In the genomic region with DNA sequence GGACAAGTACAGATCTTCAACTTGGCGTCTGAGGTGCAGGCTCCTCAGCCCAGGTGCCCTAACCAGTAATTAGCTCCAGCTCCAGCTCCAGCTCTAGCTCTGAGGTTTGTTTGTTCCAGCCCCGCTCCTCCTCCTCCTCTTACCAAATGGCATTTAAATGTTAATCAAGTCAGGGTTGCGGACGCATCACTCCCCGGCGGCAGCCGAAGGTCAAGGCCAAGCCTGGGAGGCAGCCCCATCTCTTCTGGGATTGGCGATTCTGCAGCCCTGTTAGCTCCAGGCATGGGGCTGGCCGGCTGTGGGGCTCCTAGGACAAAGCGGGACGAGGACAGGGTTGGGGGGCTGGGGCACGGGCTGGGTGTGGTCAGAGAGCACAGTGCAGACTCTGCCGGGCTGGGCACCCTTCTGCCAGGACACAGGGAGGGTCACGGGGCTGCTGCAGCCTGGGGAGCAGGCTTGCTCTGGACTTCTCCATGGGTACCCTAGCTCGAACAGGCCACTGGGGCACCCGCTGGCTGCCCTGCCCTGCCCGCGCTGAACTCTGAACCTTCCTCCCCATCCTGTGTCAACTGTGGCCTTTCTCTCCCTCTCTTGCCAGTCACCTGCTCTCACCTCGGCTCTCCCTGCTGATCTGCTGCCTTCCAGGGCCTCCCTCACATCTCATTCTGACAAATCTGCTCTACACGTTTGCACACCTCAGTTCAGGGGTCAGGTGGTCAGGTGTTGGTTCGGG, we compare ENCODE assay signal across 18 cellular contexts.
DNase-seq lines count a peak whose midpoint lies in the region; ATAC-seq, FAIRE-seq and TF ChIP-seq lines count a peak whose summit lies in the region.
"Had no signal": no experiment of that assay in that cellular context is flagged by ENCODE, and none has a peak within 500 bp of the region (broad histone marks: within the 10 kb centered on the region; RNA-seq: fewer than 3 reads in every experiment).

No MANE protein-coding gene starts in this region.

- intact Hi-C loops in endothelial cell of umbilical vein (cut with micrococcal nuclease): no loop called here
- intact Hi-C loops in right lobe of liver (cut with DNase I): no loop called here
- intact Hi-C loops in left cardiac atrium (cut with DNase I): no loop called here

- no peaks in the 10 kb centered on the region for H3K79me2 ChIP-seq in GM23338 (replicated peaks; ENCODE audit: insufficient read depth)
- H3K79me2 ChIP-seq in endothelial cell of umbilical vein (ENCODE audit: control insufficient read depth, insufficient read depth, low read length): no peaks in the 10 kb centered on the region

- peaks cover 77% of the 10 kb centered on the region for H3K27me3 ChIP-seq in GM23338 (ENCODE audit: insufficient read depth)
- H3K27me3 ChIP-seq in endothelial cell of umbilical vein (ENCODE audit: control insufficient read depth in 2 of 2, insufficient read depth in 2 of 2, low read length in 2 of 2): peaks cover 12 to 13% of the 10 kb centered on the region in 2 experiments
- H3K27me3 ChIP-seq in right lobe of liver: no peaks in the 10 kb centered on the region

- dilution Hi-C loops in endothelial cell of umbilical vein (cut with MboI; ENCODE audit: extremely low pct_ligation_motif_present, low sequenced_read_pairs): no loop called here

- H3K4me3 Mint-ChIP-seq in GM23338: peak overlapping the region; percentile 55
- H3K4me3 Mint-ChIP-seq: activated naive CD8-positive, alpha-beta T cell treated with anti-CD3 and anti-CD28 coated beads, Interleukin-2, amount 10 ng/mL, durations not matched to agents 7 days and 5 days; activated T-helper 17 cell treated with anti-CD3 and anti-CD28 coated beads, Interleukin-2, amount 50 U/mL, for 72 hours; CD8-positive, alpha-beta T cell; HFFc6 had no signal

- peak overlapping the region; percentile 42; the same call in 1 of the 2 replicates for H3K4me3 ChIP-seq in GM23338
- no peak overlapping the region for H3K4me3 ChIP-seq in endothelial cell of umbilical vein (replicated peaks in 1 of 3; ENCODE audit: insufficient read depth in 1 of 3, low read depth in 1 of 3, low read length in 3 of 3)
- no peak overlapping the region for H3K4me3 ChIP-seq in right lobe of liver
- H3K4me3 ChIP-seq: heart right ventricle had no signal

- H3K27me3 Mint-ChIP-seq in GM23338 (ENCODE audit: insufficient read depth, low read depth, poor library complexity): peaks cover 69% of the 10 kb centered on the region

- WGBS in right lobe of liver (ENCODE audit: insufficient coverage, low coverage, low lambda C conversion rate, missing lambda C conversion rate): 28% methylated on average over 7 of the region's 21 CpGs

- CTCF ChIA-PET in endothelial cell of umbilical vein (lab: Charles Lee): no interaction called here

- H3K27ac ChIP-seq in GM23338 (ENCODE audit: low read depth) (no peak overlapping the region), endothelial cell of umbilical vein (ENCODE audit: insufficient read depth, low read depth, low read length) (no peak overlapping the region), right lobe of liver (no peak overlapping the region)
- H3K27ac ChIP-seq: brain microvascular endothelial cell, heart right ventricle had no signal

- H3K9me1 ChIP-seq in endothelial cell of umbilical vein (replicated peaks; ENCODE audit: control insufficient read depth, extremely low read depth, insufficient read depth, low read length): no peaks in the 10 kb centered on the region

- TF ChIP-seq POLR2A in endothelial cell of umbilical vein (IDR thresholded peaks at IDR 0.05; ENCODE audit: low read depth, low read length): no peak
- TF ChIP-seq POLR2A in right lobe of liver (IDR thresholded peaks at IDR 0.05): no peak

- DNase-seq in GM23338 (ENCODE audit: low spot score) (peak; percentile 92), NCI-H2227 (lab: John Stamatoyannopoulos, UW; ENCODE audit: unreplicated experiment) (peak; percentile 30), endothelial cell of umbilical vein (ENCODE audit: low read depth, low spot score) (no peak), right lobe of liver (no peak), NCI-H524 (lab: John Stamatoyannopoulos, UW) (no peak), left cardiac atrium (no peak)
- DNase-seq: activated CD4-positive, alpha-beta T cell treated with anti-CD3 and anti-CD28 coated beads for 48 hours; activated naive CD8-positive, alpha-beta T cell treated with anti-CD3 and anti-CD28 coated beads, Interleukin-2, amount 10 ng/mL, durations not matched to agents 7 days and 5 days; brain microvascular endothelial cell; CD8-positive, alpha-beta T cell; heart right ventricle; HFFc6; stimulated activated CD4-positive, alpha-beta T cell treated with anti-CD3 and anti-CD28 coated beads, Interleukin-4, amount 100 ng/mL, for 4 hours; SW 1271 had no signal

- H3K36me3 Mint-ChIP-seq in GM23338 (ENCODE audit: low read depth): no peaks in the 10 kb centered on the region
- H3K36me3 Mint-ChIP-seq: activated naive CD8-positive, alpha-beta T cell treated with anti-CD3 and anti-CD28 coated beads, Interleukin-2, amount 10 ng/mL, durations not matched to agents 7 days and 5 days; CD8-positive, alpha-beta T cell had no signal

- H3K9me3 Mint-ChIP-seq in GM23338: peaks cover 2% of the 10 kb centered on the region; the same call in 2 of the 3 replicates
- H3K9me3 Mint-ChIP-seq: activated naive CD8-positive, alpha-beta T cell treated with anti-CD3 and anti-CD28 coated beads, Interleukin-2, amount 10 ng/mL, durations not matched to agents 7 days and 5 days; activated T-helper 17 cell treated with anti-CD3 and anti-CD28 coated beads, Interleukin-2, amount 50 U/mL, for 72 hours; CD8-positive, alpha-beta T cell; HFFc6 had no signal

- no peaks in the 10 kb centered on the region for H3K9me2 ChIP-seq in GM23338 (ENCODE audit: insufficient read depth)

- H3K4me1 ChIP-seq in GM23338 (ENCODE audit: insufficient read depth) (peaks cover 22% of the 10 kb centered on the region), endothelial cell of umbilical vein (ENCODE audit: control insufficient read depth, extremely low read depth, insufficient read depth, low read length) (no peaks in the 10 kb centered on the region), right lobe of liver (no peaks in the 10 kb centered on the region)

- no peak overlapping the region for H3K27ac Mint-ChIP-seq in GM23338
- H3K27ac Mint-ChIP-seq: activated naive CD8-positive, alpha-beta T cell treated with anti-CD3 and anti-CD28 coated beads, Interleukin-2, amount 10 ng/mL, durations not matched to agents 7 days and 5 days; activated T-helper 17 cell treated with anti-CD3 and anti-CD28 coated beads, Interleukin-2, amount 50 U/mL, for 72 hours; CD8-positive, alpha-beta T cell; HFFc6 had no signal

- no peaks in the 10 kb centered on the region; the same call in 1 of the 2 replicates for H3F3A ChIP-seq in GM23338 (replicated peaks; ENCODE audit: low read depth)

- peak overlapping the region; percentile 75 for H3K4me2 ChIP-seq in GM23338
- H3K4me2 ChIP-seq in endothelial cell of umbilical vein (ENCODE audit: insufficient read depth, low read length): no peak overlapping the region

- FAIRE-seq in endothelial cell of umbilical vein (lab: Jason Lieb, UNC): no peak
- FAIRE-seq: TTC549 had no signal

- no peaks in the 10 kb centered on the region for H3K36me3 ChIP-seq in GM23338 (ENCODE audit: insufficient read depth)
- no peaks in the 10 kb centered on the region for H3K36me3 ChIP-seq in endothelial cell of umbilical vein (ENCODE audit: control insufficient read depth in 2 of 2, extremely low read depth in 1 of 2, insufficient read depth in 2 of 2, low read length in 2 of 2)
- no peaks in the 10 kb centered on the region for H3K36me3 ChIP-seq in right lobe of liver
- H3K36me3 ChIP-seq: brain microvascular endothelial cell, heart right ventricle had no signal

- POLR2A ChIA-PET in endothelial cell of umbilical vein (lab: Charles Lee): no interaction called here

- H4K20me1 ChIP-seq in GM23338 (replicated peaks; ENCODE audit: insufficient read depth) (peaks cover 9% of the 10 kb centered on the region; the same call in 1 of the 2 replicates), endothelial cell of umbilical vein (replicated peaks; ENCODE audit: control insufficient read depth, extremely low read depth, insufficient read depth, low read length) (no peaks in the 10 kb centered on the region)

- BruUV-seq in endothelial cell of umbilical vein (replicated peaks; lab: Mats Ljungman, UMichigan): no TSS peak

- no peak for TF ChIP-seq CTCF in GM23338 (conservative IDR thresholded peaks at IDR 0.05; ENCODE audit: low read depth in 2 of 2)
- TF ChIP-seq CTCF in endothelial cell of umbilical vein (IDR thresholded peaks at IDR 0.05; ENCODE audit: extremely low read depth in 1 of 2, insufficient read depth in 1 of 2, low read depth in 1 of 2, low read length in 2 of 2): no peak
- TF ChIP-seq CTCF in right lobe of liver (IDR thresholded peaks at IDR 0.05): no peak

- peaks cover 25% of the 10 kb centered on the region for H3K4me1 Mint-ChIP-seq in GM23338
- H3K4me1 Mint-ChIP-seq: activated naive CD8-positive, alpha-beta T cell treated with anti-CD3 and anti-CD28 coated beads, Interleukin-2, amount 10 ng/mL, durations not matched to agents 7 days and 5 days; activated T-helper 17 cell treated with anti-CD3 and anti-CD28 coated beads, Interleukin-2, amount 50 U/mL, for 72 hours had no signal

- H3K9me3 ChIP-seq in endothelial cell of umbilical vein (replicated peaks; ENCODE audit: control insufficient read depth, insufficient read depth, low read length) (no peaks in the 10 kb centered on the region), right lobe of liver (no peaks in the 10 kb centered on the region)
- H3K9me3 ChIP-seq: heart right ventricle had no signal

- ATAC-seq in GM23338: peak; percentile 90
- peak; percentile 32 to 73 (median 35) for ATAC-seq in right lobe of liver
- ATAC-seq in GM19452 (IDR thresholded peaks at IDR 0.05; ENCODE audit: unreplicated experiment): no peak
- ATAC-seq in HG03280 (IDR thresholded peaks at IDR 0.05; ENCODE audit: unreplicated experiment): no peak
- ATAC-seq in left cardiac atrium: no peak
- ATAC-seq: activated T-helper 17 cell treated with anti-CD3 and anti-CD28 coated beads, Interleukin-2, amount 50 U/mL, for 72 hours; CD8-positive, alpha-beta T cell had no signal

- no peak overlapping the region for H3K9ac ChIP-seq in endothelial cell of umbilical vein (replicated peaks; ENCODE audit: extremely low read depth, insufficient read depth, low read length)

- H2AFZ ChIP-seq in GM23338: no peak overlapping the region
- H2AFZ ChIP-seq in endothelial cell of umbilical vein (ENCODE audit: low read depth, low read length): no peak overlapping the region

TF ChIP-seq in endothelial cell of umbilical vein, 7 proteins besides CTCF, POLR2A, EP300 and RAD21:
- TF ChIP-seq EZH2 (IDR thresholded peaks at IDR 0.05; ENCODE audit: borderline replicate concordance, low read depth, low read length, severe bottlenecking): peak; percentile 0
- no peak for TF ChIP-seq FOS (IDR thresholded peaks at IDR 0.05; ENCODE audit: borderline replicate concordance, insufficient read depth, low read length)

Comparison
In these comparisons a context has a peak if more than half of its experiments do, and no peak if none do; other contexts are left out.
1. ATAC-seq: peak in GM23338 (single experiment) and right lobe of liver (4 of 4); none in GM19452 (single experiment), HG03280 (single experiment) and left cardiac atrium (0 of 2).
2. DNase-seq: peak in GM23338 (single experiment) and NCI-H2227 (single experiment); none in endothelial cell of umbilical vein (single experiment), right lobe of liver (0 of 3), NCI-H524 (0 of 2) and left cardiac atrium (single experiment).